ENCODE assay signal across 10 cellular contexts in the genomic region with DNA sequence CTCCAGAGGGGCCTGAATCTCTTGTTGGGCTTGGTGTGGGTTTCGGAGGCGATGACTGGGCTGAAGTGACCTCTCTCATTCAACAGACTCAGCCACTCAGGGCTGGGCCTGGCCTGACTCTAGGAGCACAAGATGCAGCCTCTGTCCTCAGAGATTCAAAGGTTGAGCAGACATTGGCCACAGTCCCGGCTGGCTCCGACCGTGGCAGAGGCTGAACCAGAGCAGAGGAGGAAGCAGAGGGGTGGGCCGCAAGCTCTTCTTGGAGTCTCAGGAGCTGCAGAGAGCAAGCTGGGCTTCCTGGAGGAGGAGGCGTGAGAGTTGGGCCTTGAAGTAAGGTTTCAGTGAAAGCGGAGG. TPM values are rescaled to one million over a fixed set of nuclear protein-coding genes. Genes with fewer than 3 reads are reported as not detected.
DNase-seq lines count a peak whose midpoint lies in the region; ATAC-seq and FAIRE-seq lines count a peak whose summit lies in the region.
"Had no signal": no experiment of that assay in that cellular context is flagged by ENCODE, and none has a peak within 500 bp of the region (broad histone marks: within the 10 kb centered on the region; RNA-seq: fewer than 3 reads in every experiment).

No MANE protein-coding gene starts in this region.

- ATAC-seq in HG03196 (IDR thresholded peaks at IDR 0.05; ENCODE audit: unreplicated experiment): peak; percentile 1
- ATAC-seq in GM21576 (IDR thresholded peaks at IDR 0.05; ENCODE audit: unreplicated experiment): no peak

- H3K4ac ChIP-seq in neuronal stem cell (ENCODE audit: low read length): no peak overlapping the region

- H3K36me3 Mint-ChIP-seq in dendritic cell treated with granulocyte-macrophage colony-stimulating factor and Interleukin-4, amounts not matched to agents 40 ng/mL and 50 ng/mL, for 4 days (ENCODE audit: low read depth): no peaks in the 10 kb centered on the region

- peak overlapping the region; percentile 25 for H2BK12ac ChIP-seq in neuronal stem cell (ENCODE audit: low read length)

- H3K79me1 ChIP-seq in neuronal stem cell (ENCODE audit: low read depth, low read length): no peaks in the 10 kb centered on the region

- H2BK5ac ChIP-seq in neuronal stem cell (ENCODE audit: low read length): no peak overlapping the region

- no peaks in the 10 kb centered on the region for H3K27me3 ChIP-seq in BLaER1 treated with 17β-estradiol and CSF1 and Interleukin-3, amounts not matched to agents 10 nM and 100 nM
- H3K27me3 ChIP-seq in neuronal stem cell (ENCODE audit: control insufficient read depth in 3 of 3, insufficient read depth in 3 of 3, low read depth in 1 of 3, low read length in 3 of 3): peaks cover 0 to 23% (median 0%) of the 10 kb centered on the region in 3 experiments

- no peak overlapping the region for H2BK120ac ChIP-seq in neuronal stem cell (ENCODE audit: low read depth, low read length)

- peak overlapping the region in 10 of 11 experiments; percentile 19 to 80 (median 70); a peak in 19 of 22 replicates for H3K4me2 ChIP-seq in BLaER1 treated with 17β-estradiol and CSF1 and Interleukin-3, amounts not matched to agents 10 nM and 100 nM
- H3K4me2 ChIP-seq in neuronal stem cell (ENCODE audit: insufficient read depth, low read length, poor library complexity, severe bottlenecking): no peak overlapping the region

- H2AK5ac ChIP-seq in neuronal stem cell (ENCODE audit: low read depth, low read length): peak overlapping the region; percentile 34

- H2AFZ ChIP-seq in neuronal stem cell (ENCODE audit: low read length): peak overlapping the region; percentile 9

- peaks cover 80% of the 10 kb centered on the region for H3K4me1 Mint-ChIP-seq in dendritic cell treated with granulocyte-macrophage colony-stimulating factor and Interleukin-4, amounts not matched to agents 40 ng/mL and 50 ng/mL, for 4 days (ENCODE audit: low read depth)

- H3K14ac ChIP-seq in neuronal stem cell (ENCODE audit: low read length): no peak overlapping the region

- H3K27me3 Mint-ChIP-seq in dendritic cell treated with granulocyte-macrophage colony-stimulating factor and Interleukin-4, amounts not matched to agents 40 ng/mL and 50 ng/mL, for 4 days: no peaks in the 10 kb centered on the region

- H3K27ac Mint-ChIP-seq in dendritic cell treated with granulocyte-macrophage colony-stimulating factor and Interleukin-4, amounts not matched to agents 40 ng/mL and 50 ng/mL, for 4 days: peak overlapping the region; percentile 25

- H3K23ac ChIP-seq in neuronal stem cell (ENCODE audit: low read depth, low read length, poor library complexity): no peak overlapping the region

- DNase-seq in neuronal stem cell (ENCODE audit: low spot score): no peak
- no peak for DNase-seq in GM19239 (ENCODE audit: insufficient read length, low spot score)
- no peak for DNase-seq in EL
- DNase-seq in mesenteric fat pad (ENCODE audit: low spot score): no peak
- DNase-seq: GOT3 had no signal

- H4K20me1 ChIP-seq in BLaER1 treated with 17β-estradiol and CSF1 and Interleukin-3, amounts not matched to agents 10 nM and 100 nM: no peaks in the 10 kb centered on the region

- peak overlapping the region in 10 of 11 experiments; percentile 29 to 71 (median 62); a peak in 14 of 22 replicates for H3K9ac ChIP-seq in BLaER1 treated with 17β-estradiol and CSF1 and Interleukin-3, amounts not matched to agents 10 nM and 100 nM
- no peak overlapping the region for H3K9ac ChIP-seq in neuronal stem cell (ENCODE audit: low read depth, low read length, poor library complexity)

- no CpG with 5 or more reads among the region's 8 CpGs for WGBS in neuronal stem cell (ENCODE audit: extremely low coverage in 2 of 2, insufficient read length in 2 of 2, insufficient replicate concordance in 1 of 2), 2 donors

- H3K36me3 ChIP-seq in BLaER1 treated with 17β-estradiol and CSF1 and Interleukin-3, amounts not matched to agents 10 nM and 100 nM: no peaks in the 10 kb centered on the region
- no peaks in the 10 kb centered on the region for H3K36me3 ChIP-seq in neuronal stem cell (replicated peaks in 1 of 2; ENCODE audit: control insufficient read depth in 2 of 2, insufficient read depth in 2 of 2, low read length in 2 of 2)

- H3K9me3 Mint-ChIP-seq in dendritic cell treated with granulocyte-macrophage colony-stimulating factor and Interleukin-4, amounts not matched to agents 40 ng/mL and 50 ng/mL, for 4 days: no peaks in the 10 kb centered on the region

- H4K91ac ChIP-seq in neuronal stem cell (ENCODE audit: low read depth, low read length, poor library complexity): no peak overlapping the region

- no peaks in the 10 kb centered on the region for H3K9me3 ChIP-seq in BLaER1 treated with 17β-estradiol and CSF1 and Interleukin-3, amounts not matched to agents 10 nM and 100 nM (replicated peaks in 1 of 11)
- H3K9me3 ChIP-seq in neuronal stem cell (replicated peaks in 1 of 2; ENCODE audit: control insufficient read depth in 2 of 2, insufficient read depth in 1 of 2, low read depth in 1 of 2, low read length in 2 of 2): no peaks in the 10 kb centered on the region

- no peak for FAIRE-seq in GM19239 (lab: Jason Lieb, UNC)
- FAIRE-seq: G401.6 had no signal

- peak overlapping the region; percentile 49 for H3K18ac ChIP-seq in neuronal stem cell (ENCODE audit: low read length)

- no peak overlapping the region for H4K8ac ChIP-seq in neuronal stem cell (ENCODE audit: low read depth, low read length)

- no peak overlapping the region for H3K4me3 Mint-ChIP-seq in dendritic cell treated with granulocyte-macrophage colony-stimulating factor and Interleukin-4, amounts not matched to agents 40 ng/mL and 50 ng/mL, for 4 days

- H2BK15ac ChIP-seq in neuronal stem cell (ENCODE audit: low read length): peak overlapping the region; percentile 56

- no peak overlapping the region for H3K4me3 ChIP-seq in BLaER1 treated with 17β-estradiol and CSF1 and Interleukin-3, amounts not matched to agents 10 nM and 100 nM
- no peak overlapping the region for H3K4me3 ChIP-seq in neuronal stem cell (ENCODE audit: low read length in 2 of 2)

- intact Hi-C loops in dendritic cell treated with granulocyte-macrophage colony-stimulating factor and Interleukin-4, amounts not matched to agents 40 ng/mL and 50 ng/mL, for 4 days (cut with micrococcal nuclease): loop anchor here (2.0 to 5.0 kb wide), 3 partner anchors 83 to 828 kb away; a partner anchor contains a TSS

- peak overlapping the region; percentile 43 to 76 (median 65); a peak in 20 of 22 replicates for H3K27ac ChIP-seq in BLaER1 treated with 17β-estradiol and CSF1 and Interleukin-3, amounts not matched to agents 10 nM and 100 nM
- H3K27ac ChIP-seq in neuronal stem cell (replicated peaks; ENCODE audit: low read length): no peak overlapping the region

- H3K4me1 ChIP-seq in BLaER1 treated with 17β-estradiol and CSF1 and Interleukin-3, amounts not matched to agents 10 nM and 100 nM: peaks cover 39 to 88% (median 55%) of the 10 kb centered on the region in 10 experiments
- peaks cover 3 to 7% of the 10 kb centered on the region in 2 donors for H3K4me1 ChIP-seq in neuronal stem cell (ENCODE audit: control insufficient read depth in 2 of 2, insufficient read depth in 1 of 2, low read depth in 1 of 2, low read length in 2 of 2)

RNA-seq across cellular contexts. Expression of a gene that starts 37.7 kb away (rescaled TPM):
- polyA plus RNA-seq in neuronal stem cell (2013, experiment 1 of 2): 18.1 TPM
- polyA plus RNA-seq in neuronal stem cell (2013, experiment 2 of 2): 17.7 TPM
- total RNA-seq in mesenteric fat pad: 37.1 TPM

RNA-seq across cellular contexts. Expression of a gene that starts 38.0 kb away (rescaled TPM):
- 363 TPM for polyA plus RNA-seq in neuronal stem cell (2013, experiment 1 of 2)
- 364 TPM for polyA plus RNA-seq in neuronal stem cell (2013, experiment 2 of 2)
- total RNA-seq in mesenteric fat pad: 146 TPM
